In the genomic region with DNA sequence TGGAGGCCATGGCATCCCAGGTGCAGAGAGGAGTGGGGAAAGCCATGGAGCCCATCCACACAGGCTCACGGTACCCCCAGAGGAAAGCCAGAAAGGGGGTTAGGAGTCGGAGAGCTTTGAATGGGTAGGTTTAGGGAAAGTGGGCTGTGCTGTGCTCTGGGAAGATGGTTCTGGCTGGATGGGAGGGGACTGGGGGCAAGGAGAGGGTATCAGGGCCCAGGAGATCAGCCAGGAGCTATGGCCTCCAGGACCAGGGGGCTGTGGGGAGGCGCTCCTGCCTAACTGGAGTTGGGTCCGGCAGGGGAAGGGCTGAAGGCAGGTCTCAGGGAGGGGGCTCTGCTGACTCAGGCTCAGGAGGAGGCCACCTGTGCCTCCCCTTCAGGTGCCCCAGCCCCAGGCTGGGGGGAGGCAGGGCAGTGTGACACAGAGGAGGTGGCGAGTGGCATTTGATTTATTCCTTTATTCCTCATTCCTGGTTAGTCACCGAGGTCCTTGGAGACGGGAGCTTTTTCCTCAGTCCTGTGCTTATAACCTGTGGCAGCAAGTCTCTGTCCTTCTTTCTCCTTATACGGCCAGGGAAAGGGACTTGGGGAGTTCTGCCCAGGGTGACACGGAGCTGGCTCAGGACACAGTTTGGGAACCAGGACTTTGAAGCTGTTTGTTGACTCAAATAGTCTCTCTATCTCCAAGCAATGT, we compare ENCODE assay signal across 31 cellular contexts.
DNase-seq lines count a peak whose midpoint lies in the region; ATAC-seq and TF ChIP-seq lines count a peak whose summit lies in the region.
"Had no signal": no experiment of that assay in that cellular context is flagged by ENCODE, and none has a peak within 500 bp of the region (broad histone marks: within the 10 kb centered on the region; RNA-seq: fewer than 3 reads in every experiment).

No MANE protein-coding gene starts in this region.

- H4K91ac ChIP-seq in neuronal stem cell (ENCODE audit: low read depth, low read length, poor library complexity), result no peak overlapping the region

- H3K4ac ChIP-seq in neuronal stem cell (ENCODE audit: low read length), result no peak overlapping the region

- H3K4me2 ChIP-seq in neuronal stem cell (ENCODE audit: insufficient read depth, low read length, poor library complexity, severe bottlenecking), result no peak overlapping the region
- H3K4me2 ChIP-seq: SK-N-SH had no signal

- H4K8ac ChIP-seq in neuronal stem cell (ENCODE audit: low read depth, low read length), result no peak overlapping the region

- no peak overlapping the region for H2BK120ac ChIP-seq in neuronal stem cell (ENCODE audit: low read depth, low read length)

- no peaks in the 10 kb centered on the region for H3K9me3 ChIP-seq in left ventricle myocardium inferior (replicated peaks)
- H3K9me3 ChIP-seq in neuronal stem cell (replicated peaks in 1 of 2; ENCODE audit: control insufficient read depth in 2 of 2, insufficient read depth in 1 of 2, low read depth in 1 of 2, low read length in 2 of 2), result no peaks in the 10 kb centered on the region
- no peaks in the 10 kb centered on the region for H3K9me3 ChIP-seq in vagina
- H3K9me3 ChIP-seq: BE2C, heart right ventricle, MG63, pancreas, SK-N-SH, thoracic aorta had no signal

- peak overlapping the region; percentile 31 for H2BK12ac ChIP-seq in neuronal stem cell (ENCODE audit: low read length)

- H3K9ac ChIP-seq in neuronal stem cell (ENCODE audit: low read depth, low read length, poor library complexity), result no peak overlapping the region
- H3K9ac ChIP-seq: SK-N-SH had no signal

- TF ChIP-seq CTCF in left ventricle myocardium inferior (IDR thresholded peaks at IDR 0.05; ENCODE audit: borderline replicate concordance), result no peak
- TF ChIP-seq CTCF in coronary artery (IDR thresholded peaks at IDR 0.05), result no peak
- TF ChIP-seq CTCF in vagina (IDR thresholded peaks at IDR 0.05), result no peak

- peak overlapping the region; percentile 26 for H3K23ac ChIP-seq in neuronal stem cell (ENCODE audit: low read depth, low read length, poor library complexity)

- TF ChIP-seq POLR2A in vagina (IDR thresholded peaks at IDR 0.05), result no peak

- no CpG with 5 or more reads among the region's 9 CpGs for WGBS in neuronal stem cell (ENCODE audit: extremely low coverage in 2 of 2, insufficient read length in 2 of 2, insufficient replicate concordance in 1 of 2), 2 donors

- H3K4me1 ChIP-seq in left ventricle myocardium inferior, result peaks cover 32% of the 10 kb centered on the region
- no peaks in the 10 kb centered on the region for H3K4me1 ChIP-seq in neuronal stem cell (ENCODE audit: control insufficient read depth in 2 of 2, insufficient read depth in 1 of 2, low read depth in 1 of 2, low read length in 2 of 2)
- H3K4me1 ChIP-seq in vagina, result peaks cover 18% of the 10 kb centered on the region
- H3K4me1 ChIP-seq: pancreas had no signal

- H3K4me3 ChIP-seq in left ventricle myocardium inferior (no peak overlapping the region), coronary artery (no peak overlapping the region), neuronal stem cell (ENCODE audit: low read length in 2 of 2) (no peak overlapping the region), vagina (no peak overlapping the region)
- H3K4me3 ChIP-seq: heart right ventricle, MG63, pancreas, thoracic aorta had no signal

- no peak for ATAC-seq in left ventricle myocardium superior
- ATAC-seq: CD8-positive, alpha-beta T cell; esophagus mucosa; pancreas had no signal

- H2BK5ac ChIP-seq in neuronal stem cell (ENCODE audit: low read length), result no peak overlapping the region

- H3K79me1 ChIP-seq in neuronal stem cell (ENCODE audit: low read depth, low read length), result no peaks in the 10 kb centered on the region

- intact Hi-C loops in left ventricle myocardium inferior (cut with micrococcal nuclease) (no loop called here), left ventricle myocardium superior (cut with micrococcal nuclease) (no loop called here), vagina (cut with DNase I) (no loop called here)

- peak overlapping the region; percentile 36 for H3K18ac ChIP-seq in neuronal stem cell (ENCODE audit: low read length)

- peak overlapping the region; percentile 76 for H3K27ac ChIP-seq in left ventricle myocardium inferior (replicated peaks)
- H3K27ac ChIP-seq in coronary artery, result no peak overlapping the region
- H3K27ac ChIP-seq in neuronal stem cell (replicated peaks; ENCODE audit: low read length), result no peak overlapping the region
- H3K27ac ChIP-seq in vagina, result peak overlapping the region; percentile 88
- H3K27ac ChIP-seq: pancreas had no signal

- H2BK15ac ChIP-seq in neuronal stem cell (ENCODE audit: low read length), result no peak overlapping the region

- DNase-seq in left ventricle myocardium inferior (no peak), left ventricle myocardium superior (no peak), coronary artery (ENCODE audit: low spot score) (peak; percentile 65), neuronal stem cell (ENCODE audit: low spot score) (no peak), vagina (ENCODE audit: extremely low spot score in 2 of 2) (no peak), NCI-H1092 (lab: John Stamatoyannopoulos, UW) (no peak), RKO (ENCODE audit: low spot score) (no peak), NCI-H187 treated with DMSO at 0.1 percent for 48 hours (lab: John Stamatoyannopoulos, UW) (no peak)
- DNase-seq: ACHN; activated CD4-positive, alpha-beta memory T cell treated with anti-CD3 and anti-CD28 coated beads, Interleukin-2, amount 10 ng/mL, durations not matched to agents 7 days and 5 days; activated CD4-positive, CD25-positive, alpha-beta regulatory T cell treated with anti-CD3 and anti-CD28 coated beads, Interleukin-2, amount 50 U/mL, for 72 hours; activated naive CD8-positive, alpha-beta T cell treated with anti-CD3 and anti-CD28 coated beads for 36 hours; activated T-cell treated with anti-CD3 and anti-CD28 coated beads for 4 hours; BE2C; central memory CD4-positive, alpha-beta T cell; EL; foreskin fibroblast; KG1; MG63; NCI-H1105 treated with DMSO at 0.1 percent for 48 hours; NCI-H2029; NCI-H526; NK-92 treated with Interleukin-12 subunit alpha and Interleukin-12 subunit beta, amount 100 ng/mL, for 24 hours; retina; stimulated activated CD8-positive, alpha-beta memory T cell treated with anti-CD3 and anti-CD28 coated beads, Interleukin-4, amount 100 ng/mL, for 48 hours had no signal

- H3K36me3 ChIP-seq in left ventricle myocardium inferior, result peaks cover 48% of the 10 kb centered on the region
- H3K36me3 ChIP-seq in neuronal stem cell (replicated peaks in 1 of 2; ENCODE audit: control insufficient read depth in 2 of 2, insufficient read depth in 2 of 2, low read length in 2 of 2), result no peaks in the 10 kb centered on the region
- peaks cover 0 to 10% of the 10 kb centered on the region in 2 donors for H3K36me3 ChIP-seq in vagina
- H3K36me3 ChIP-seq: MG63, pancreas had no signal

- H3K27me3 ChIP-seq in left ventricle myocardium inferior (ENCODE audit: low read depth) (no peaks in the 10 kb centered on the region), neuronal stem cell (ENCODE audit: control insufficient read depth in 3 of 3, insufficient read depth in 3 of 3, low read depth in 1 of 3, low read length in 3 of 3) (peaks cover 0 to 2% (median 0%) of the 10 kb centered on the region in 3 experiments), vagina (no peaks in the 10 kb centered on the region)
- H3K27me3 ChIP-seq: BE2C, heart right ventricle, MG63, pancreas had no signal

- no peak overlapping the region for H2AK5ac ChIP-seq in neuronal stem cell (ENCODE audit: low read depth, low read length)

- no peak overlapping the region for H3K14ac ChIP-seq in neuronal stem cell (ENCODE audit: low read length)

- no peak overlapping the region for H2AFZ ChIP-seq in neuronal stem cell (ENCODE audit: low read length)

Comparison
In these comparisons a context has a peak if more than half of its experiments do, and no peak if none do; other contexts are left out.
1. H3K27ac ChIP-seq: peak in left ventricle myocardium inferior (single experiment) and vagina (single experiment); none in coronary artery (0 of 2) and neuronal stem cell (single experiment).